Comparison of ENCODE assay signal across 17 cellular contexts in genomic region chr7:29424295-29424983, GRCh38.
DNase-seq lines count a peak whose midpoint lies in the region; ATAC-seq and TF ChIP-seq lines count a peak whose summit lies in the region.
"Had no signal": no experiment of that assay in that cellular context is flagged by ENCODE, and none has a peak within 500 bp of the region (broad histone marks: within the 10 kb centered on the region; RNA-seq: fewer than 3 reads in every experiment).

No MANE protein-coding gene starts in this region.

- TF ChIP-seq POLR2A in gastrocnemius medialis (IDR thresholded peaks at IDR 0.05) = no peak

- H3K9me2 ChIP-seq in Karpas-422 (replicated peaks; ENCODE audit: insufficient read depth, low read length) = no peaks in the 10 kb centered on the region

- H4K20me1 ChIP-seq in Karpas-422 (ENCODE audit: insufficient read depth, low read depth, low read length) = no peaks in the 10 kb centered on the region

- H3K9me3 ChIP-seq in Karpas-422 (ENCODE audit: low read length) (no peaks in the 10 kb centered on the region), mucosa of descending colon (no peaks in the 10 kb centered on the region), gastrocnemius medialis (no peaks in the 10 kb centered on the region)
- H3K9me3 ChIP-seq: esophagus squamous epithelium, prostate gland, thoracic aorta had no signal

- no peaks in the 10 kb centered on the region for H3K27me3 ChIP-seq in Karpas-422 (ENCODE audit: low read length)
- no peaks in the 10 kb centered on the region for H3K27me3 ChIP-seq in gastrocnemius medialis
- H3K27me3 ChIP-seq: esophagus squamous epithelium had no signal

- no peak for TF ChIP-seq CTCF in mucosa of descending colon (IDR thresholded peaks at IDR 0.05)
- no peak for TF ChIP-seq CTCF in gastrocnemius medialis (IDR thresholded peaks at IDR 0.05 in 4 of 5, conservative IDR thresholded peaks at IDR 0.05 in 1 of 5)

- H3K4me3 ChIP-seq in Karpas-422 (ENCODE audit: low read length) (peak overlapping the region; percentile 24), mucosa of descending colon (no peak overlapping the region), gastrocnemius medialis (no peak overlapping the region)
- H3K4me3 ChIP-seq: esophagus squamous epithelium, prostate gland, thoracic aorta had no signal

- no peaks in the 10 kb centered on the region for H3K79me2 ChIP-seq in Karpas-422 (ENCODE audit: low read length)

- H3K27ac ChIP-seq in Karpas-422 (ENCODE audit: low read length) (peak overlapping the region; percentile 57), gastrocnemius medialis (no peak overlapping the region)
- H3K27ac ChIP-seq: esophagus squamous epithelium, prostate gland, thoracic aorta had no signal

- DNase-seq in Karpas-422 (peak; percentile 77), mucosa of descending colon (no peak), NCI-H187 treated with DMSO at 0.1 percent for 48 hours (lab: John Stamatoyannopoulos, UW) (no peak), KBM-7 (no peak), gastrocnemius medialis (no peak)
- DNase-seq: activated CD4-positive, alpha-beta T cell treated with anti-CD3 and anti-CD28 coated beads for 4 hours; activated effector memory CD4-positive, alpha-beta T cell treated with Interleukin-2 at 50 U/mL for 16 hours; esophagus squamous epithelium; HCEC 1CT; hippocampal formation; KG1; NCI-H1092 had no signal

- in situ Hi-C loops in KBM-7 (cut with MboI; ENCODE audit: low pct_unique_long_range_greater_than_20kb, low sequenced_read_pairs) (loop anchor here (25.0 kb wide), 1 partner anchor 512 kb away; no protein-coding TSS in a partner anchor), gastrocnemius medialis (cut with MboI; ENCODE audit: low sequenced_read_pairs in 4 of 4) (loop anchor here in 1 of 4 donors (25.0 kb wide), 1 partner anchor 237 kb away; the partner anchor contains the start of gene CHN2)

- H3K9ac ChIP-seq in Karpas-422 (ENCODE audit: low read length) = no peak overlapping the region

- H3K36me3 ChIP-seq in Karpas-422 (ENCODE audit: insufficient read depth, low read length) (no peaks in the 10 kb centered on the region), mucosa of descending colon (ENCODE audit: low read depth) (no peaks in the 10 kb centered on the region), gastrocnemius medialis (no peaks in the 10 kb centered on the region)
- H3K36me3 ChIP-seq: esophagus squamous epithelium, prostate gland, thoracic aorta had no signal

- H3K4me1 ChIP-seq in Karpas-422 (ENCODE audit: low read length) (peaks cover 49% of the 10 kb centered on the region), mucosa of descending colon (ENCODE audit: low read depth) (peaks cover 7% of the 10 kb centered on the region), gastrocnemius medialis (no peaks in the 10 kb centered on the region)
- H3K4me1 ChIP-seq: esophagus squamous epithelium, prostate gland had no signal

- ATAC-seq in GM19035 (IDR thresholded peaks at IDR 0.05; ENCODE audit: unreplicated experiment) (peak; percentile 57), HG02623 (IDR thresholded peaks at IDR 0.05; ENCODE audit: unreplicated experiment) (peak; percentile 40), mucosa of descending colon (no peak), gastrocnemius medialis (no peak)
- ATAC-seq: SK-N-SH treated with all-trans-retinoic acid at 6 μM for 48 hours had no signal

- H3K4me2 ChIP-seq in Karpas-422 (ENCODE audit: low read depth, low read length, poor library complexity, severe bottlenecking) = peak overlapping the region; percentile 60

- peak overlapping the region; percentile 34; the same call in 1 of the 2 replicates for H2AFZ ChIP-seq in Karpas-422 (ENCODE audit: low read length)

- intact Hi-C loops in mucosa of descending colon (cut with DNase I, micrococcal nuclease) (no loop called here), gastrocnemius medialis (cut with DNase I; ENCODE audit: low total_unique reads) (no loop called here)

Comparison
In these comparisons a context has a peak if more than half of its experiments do, and no peak if none do; other contexts are left out.
1. ATAC-seq: peak in GM19035 (single experiment) and HG02623 (single experiment); none in mucosa of descending colon (single experiment) and gastrocnemius medialis (0 of 2).